15 cellular contexts compared by ENCODE assay signal in the genomic region with DNA sequence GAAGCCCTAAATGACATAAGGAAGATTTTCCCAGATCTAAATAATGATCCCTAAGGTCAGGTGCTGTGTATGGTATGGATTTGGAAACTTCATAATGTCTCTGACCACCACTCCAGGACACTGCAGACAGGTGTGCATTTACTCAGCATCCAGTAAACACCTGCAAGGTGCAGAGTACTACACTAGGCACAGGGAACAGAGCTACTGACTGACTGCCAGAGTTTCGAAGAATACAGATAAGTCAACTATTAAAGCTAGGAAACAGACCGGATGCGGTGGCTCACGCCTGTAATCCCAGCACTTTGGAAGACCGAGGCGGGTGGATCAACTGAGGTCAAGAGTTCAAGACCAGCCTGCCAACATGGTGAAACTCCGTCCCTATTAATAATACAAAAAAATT.
DNase-seq lines count a peak whose midpoint lies in the region; ATAC-seq and TF ChIP-seq lines count a peak whose summit lies in the region.
"Had no signal": no experiment of that assay in that cellular context is flagged by ENCODE, and none has a peak within 500 bp of the region (broad histone marks: within the 10 kb centered on the region; RNA-seq: fewer than 3 reads in every experiment).

No MANE protein-coding gene starts in this region.

- TF ChIP-seq POLR2A in sigmoid colon (IDR thresholded peaks at IDR 0.05), result no peak

- H3K27ac ChIP-seq in heart right ventricle (peak overlapping the region in 4 of 10 donors; percentile 4 to 66 (median 6)), sigmoid colon (peak overlapping the region; percentile 57 to 79 (median 68))
- H3K27ac ChIP-seq: neural progenitor cell had no signal

- DNase-seq in AG10803 (ENCODE audit: low read depth) (no peak), adipocyte (ENCODE audit: low read depth) (no peak), heart right ventricle (no peak), sigmoid colon (no peak), NCI-H1436 (lab: John Stamatoyannopoulos, UW) (no peak)
- DNase-seq in stimulated activated naive CD8-positive, alpha-beta T cell treated with anti-CD3 and anti-CD28 coated beads, Interleukin-15, amount 100 ng/mL, for 72 hours, result no peak
- no peak for DNase-seq in stimulated activated effector memory CD8-positive, alpha-beta T cell treated with anti-CD3 and anti-CD28 coated beads, Interleukin-12 subunit alpha, Interleukin-12 subunit beta, amount 100 ng/mL, for 72 hours (ENCODE audit: low spot score in 2 of 2)
- DNase-seq: activated CD4-positive, alpha-beta T cell treated with anti-CD3 and anti-CD28 coated beads, Interleukin-2, amount 10 ng/mL, durations not matched to agents 24 days and 14 days; activated T-cell treated with anti-CD3 and anti-CD28 coated beads, Interleukin-2, amount 50 U/mL, for 1 hour; DMS53; NCI-H446 treated with DMSO at 0.1 percent for 48 hours; OCI-M1 had no signal

- H3K36me3 ChIP-seq in adipocyte (ENCODE audit: control insufficient read depth, insufficient read depth, low read length, severe bottlenecking) (no peaks in the 10 kb centered on the region), heart right ventricle (peaks cover 0 to 9% (median 0%) of the 10 kb centered on the region in 9 donors), sigmoid colon (no peaks in the 10 kb centered on the region)
- H3K36me3 ChIP-seq: neural progenitor cell had no signal

- peak overlapping the region in 1 of 2 donors; percentile 54 for H3K27ac Mint-ChIP-seq in stimulated activated naive CD8-positive, alpha-beta T cell treated with anti-CD3 and anti-CD28 coated beads, Interleukin-15, amount 100 ng/mL, for 72 hours
- H3K27ac Mint-ChIP-seq in stimulated activated effector memory CD8-positive, alpha-beta T cell treated with anti-CD3 and anti-CD28 coated beads, Interleukin-12 subunit alpha, Interleukin-12 subunit beta, amount 100 ng/mL, for 72 hours, result no peak overlapping the region
- H3K27ac Mint-ChIP-seq: activated CD4-positive, alpha-beta T cell treated with anti-CD3 and anti-CD28 coated beads, Interleukin-2, amount 10 ng/mL, durations not matched to agents 24 days and 14 days; neural progenitor cell; T-helper 1 cell treated with Interleukin-12 subunit alpha and Interleukin-12 subunit beta and Interleukin-4 antibody, amounts not matched to agents 30 μg/mL and 1 μg/mL, for 36 hours had no signal

- peak overlapping the region; percentile 69 for H3K9ac ChIP-seq in adipocyte (ENCODE audit: low read length)
- H3K9ac ChIP-seq: neural progenitor cell had no signal

- no peaks in the 10 kb centered on the region for H3K36me3 Mint-ChIP-seq in stimulated activated effector memory CD8-positive, alpha-beta T cell treated with anti-CD3 and anti-CD28 coated beads, Interleukin-12 subunit alpha, Interleukin-12 subunit beta, amount 100 ng/mL, for 72 hours
- H3K36me3 Mint-ChIP-seq: neural progenitor cell had no signal

- H3K27me3 ChIP-seq in adipocyte (replicated peaks; ENCODE audit: control insufficient read depth, insufficient read depth, low read length) (no peaks in the 10 kb centered on the region), heart right ventricle (no peaks in the 10 kb centered on the region), sigmoid colon (no peaks in the 10 kb centered on the region)
- H3K27me3 ChIP-seq: neural progenitor cell had no signal

- peaks cover 7% of the 10 kb centered on the region for H3K9me3 ChIP-seq in adipocyte (ENCODE audit: control insufficient read depth, low read length)
- H3K9me3 ChIP-seq in heart right ventricle, result peaks cover 0 to 9% (median 6%) of the 10 kb centered on the region in 11 donors
- H3K9me3 ChIP-seq in sigmoid colon, result peaks cover 0 to 5% (median 0%) of the 10 kb centered on the region in 4 donors

- TF ChIP-seq EP300 in sigmoid colon (IDR thresholded peaks at IDR 0.05), result no peak

- H3K4me1 ChIP-seq in adipocyte (ENCODE audit: control insufficient read depth, insufficient read depth, low read length) (peaks cover 19% of the 10 kb centered on the region), heart right ventricle (peaks cover 0 to 33% (median 14%) of the 10 kb centered on the region in 9 donors), sigmoid colon (peaks cover 0 to 30% (median 15%) of the 10 kb centered on the region in 4 donors)
- H3K4me1 ChIP-seq: neural progenitor cell had no signal

- H3K4me3 Mint-ChIP-seq in stimulated activated naive CD8-positive, alpha-beta T cell treated with anti-CD3 and anti-CD28 coated beads, Interleukin-15, amount 100 ng/mL, for 72 hours, result no peak overlapping the region
- no peak overlapping the region for H3K4me3 Mint-ChIP-seq in stimulated activated effector memory CD8-positive, alpha-beta T cell treated with anti-CD3 and anti-CD28 coated beads, Interleukin-12 subunit alpha, Interleukin-12 subunit beta, amount 100 ng/mL, for 72 hours
- H3K4me3 Mint-ChIP-seq: activated CD4-positive, alpha-beta T cell treated with anti-CD3 and anti-CD28 coated beads, Interleukin-2, amount 10 ng/mL, durations not matched to agents 24 days and 14 days; neural progenitor cell; T-helper 1 cell treated with Interleukin-12 subunit alpha and Interleukin-12 subunit beta and Interleukin-4 antibody, amounts not matched to agents 30 μg/mL and 1 μg/mL, for 36 hours had no signal

- WGBS in heart right ventricle, 2 donors, result 78% methylated on average over 7 of the region's 7 CpGs
- 22 to 62% methylated on average over 7 of the region's 7 CpGs for WGBS in sigmoid colon, 2 donors

- peaks cover 9 to 22% of the 10 kb centered on the region in 2 donors for H3K9me3 Mint-ChIP-seq in stimulated activated naive CD8-positive, alpha-beta T cell treated with anti-CD3 and anti-CD28 coated beads, Interleukin-15, amount 100 ng/mL, for 72 hours
- H3K9me3 Mint-ChIP-seq in stimulated activated effector memory CD8-positive, alpha-beta T cell treated with anti-CD3 and anti-CD28 coated beads, Interleukin-12 subunit alpha, Interleukin-12 subunit beta, amount 100 ng/mL, for 72 hours, result peaks cover 8% of the 10 kb centered on the region
- H3K9me3 Mint-ChIP-seq: neural progenitor cell had no signal

- ATAC-seq in heart right ventricle (peak in 5 of 8 donors; percentile 16 to 57 (median 22)), HG02759 (IDR thresholded peaks at IDR 0.05; ENCODE audit: unreplicated experiment) (no peak)
- no peak for ATAC-seq in stimulated activated naive CD8-positive, alpha-beta T cell treated with anti-CD3 and anti-CD28 coated beads, Interleukin-15, amount 100 ng/mL, for 72 hours
- no peak for ATAC-seq in stimulated activated effector memory CD8-positive, alpha-beta T cell treated with anti-CD3 and anti-CD28 coated beads, Interleukin-12 subunit alpha, Interleukin-12 subunit beta, amount 100 ng/mL, for 72 hours

- H3K27me3 Mint-ChIP-seq in stimulated activated naive CD8-positive, alpha-beta T cell treated with anti-CD3 and anti-CD28 coated beads, Interleukin-15, amount 100 ng/mL, for 72 hours, result no peaks in the 10 kb centered on the region
- H3K27me3 Mint-ChIP-seq: activated CD4-positive, alpha-beta T cell treated with anti-CD3 and anti-CD28 coated beads, Interleukin-2, amount 10 ng/mL, durations not matched to agents 24 days and 14 days had no signal

- H3K4me1 Mint-ChIP-seq in stimulated activated naive CD8-positive, alpha-beta T cell treated with anti-CD3 and anti-CD28 coated beads, Interleukin-15, amount 100 ng/mL, for 72 hours, result no peaks in the 10 kb centered on the region
- no peaks in the 10 kb centered on the region for H3K4me1 Mint-ChIP-seq in stimulated activated effector memory CD8-positive, alpha-beta T cell treated with anti-CD3 and anti-CD28 coated beads, Interleukin-12 subunit alpha, Interleukin-12 subunit beta, amount 100 ng/mL, for 72 hours
- H3K4me1 Mint-ChIP-seq: activated CD4-positive, alpha-beta T cell treated with anti-CD3 and anti-CD28 coated beads, Interleukin-2, amount 10 ng/mL, durations not matched to agents 24 days and 14 days; neural progenitor cell had no signal

- H3K4me3 ChIP-seq in AG10803 (ENCODE audit: low read length) (0 out of 2 replicates have a peak overlapping the region, but pooled peaks have one; percentile 13), adipocyte (ENCODE audit: low read length) (peak overlapping the region; percentile 70), heart right ventricle (no peak overlapping the region), sigmoid colon (no peak overlapping the region)
- H3K4me3 ChIP-seq: neural progenitor cell had no signal

- no peak for TF ChIP-seq CTCF in AG10803 (conservative IDR thresholded peaks at IDR 0.05; ENCODE audit: low read length)
- no peak for TF ChIP-seq CTCF in heart right ventricle (IDR thresholded peaks at IDR 0.05)
- TF ChIP-seq CTCF in sigmoid colon (IDR thresholded peaks at IDR 0.05), result no peak

- intact Hi-C loops in heart right ventricle (cut with DNase I), result no loop called here
- intact Hi-C loops in sigmoid colon (cut with DNase I), result loop anchor here (5.0 kb wide), 1 partner anchor 64 kb away; the partner anchor contains the start of gene ATP8B1

Comparison
In these comparisons a context has a peak if more than half of its experiments do, and no peak if none do; other contexts are left out.
1. H3K4me3 ChIP-seq: peak in AG10803 (single experiment) and adipocyte (single experiment); none in heart right ventricle (0 of 10) and sigmoid colon (0 of 4).
2. ATAC-seq: peak in heart right ventricle (5 of 8); none in HG02759 (single experiment), stimulated activated naive CD8-positive, alpha-beta T cell treated with anti-CD3 and anti-CD28 coated beads, Interleukin-15, amount 100 ng/mL, for 72 hours (single experiment) and stimulated activated effector memory CD8-positive, alpha-beta T cell treated with anti-CD3 and anti-CD28 coated beads, Interleukin-12 subunit alpha, Interleukin-12 subunit beta, amount 100 ng/mL, for 72 hours (single experiment).